In the genomic region with DNA sequence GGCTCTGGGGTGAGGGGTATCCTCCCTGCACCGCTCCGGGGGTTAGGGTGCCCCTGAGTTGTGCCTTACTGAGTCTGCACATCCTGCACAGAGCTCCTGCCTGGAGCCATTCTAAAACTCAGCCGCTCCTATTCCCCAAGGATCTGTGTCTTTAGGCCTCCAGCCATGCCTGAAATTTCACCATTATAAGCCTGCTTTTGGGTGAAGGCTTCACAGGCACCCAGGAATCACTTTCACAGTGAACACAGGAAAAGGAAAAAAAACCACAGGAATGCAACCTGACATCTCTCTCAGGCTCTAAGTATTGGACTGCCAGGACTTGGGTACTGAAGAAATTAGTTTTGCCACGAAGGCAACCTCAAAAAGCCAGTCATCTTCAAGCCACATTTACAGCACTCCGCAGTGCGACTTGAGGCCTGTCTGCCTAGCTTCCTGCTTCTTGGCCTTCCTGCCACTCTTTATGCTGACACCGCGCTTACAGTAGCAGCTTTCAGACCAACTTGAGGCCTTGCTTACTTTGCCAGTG, we compare ENCODE assay signal across 8 cellular contexts. TPM values are rescaled to one million over a fixed set of nuclear protein-coding genes. Genes with fewer than 3 reads are reported as not detected.
DNase-seq lines count a peak whose midpoint lies in the region; ATAC-seq and TF ChIP-seq lines count a peak whose summit lies in the region.

No MANE protein-coding gene starts in this region.

- H3K4me1 ChIP-seq in A673 (ENCODE audit: insufficient read depth, low read length, poor library complexity, severe bottlenecking) (no peaks in the 10 kb centered on the region), GM23248 (ENCODE audit: insufficient read depth) (peaks cover 31% of the 10 kb centered on the region), SJCRH30 (peaks cover 11% of the 10 kb centered on the region; the same call in 1 of the 2 replicates), neuronal stem cell (ENCODE audit: control insufficient read depth in 2 of 2, insufficient read depth in 1 of 2, low read depth in 1 of 2, low read length in 2 of 2) (peaks cover 6 to 15% of the 10 kb centered on the region in 2 donors)

- peak overlapping the region; percentile 67 for H3K27ac Mint-ChIP-seq in activated naive CD8-positive, alpha-beta T cell treated with anti-CD3 and anti-CD28 coated beads, Interleukin-2, amount 50 U/mL, for 24 hours
- peak overlapping the region; percentile 59 for H3K27ac Mint-ChIP-seq in stimulated activated naive B cell treated with anti-CD40 and anti-IgM and Interleukin-4, amounts not matched to agents 10 μg/mL and 1 μg/mL and 100 μg/mL, for 72 hours

- H3K36me3 ChIP-seq in A673 (ENCODE audit: insufficient read depth, low read length, poor library complexity, severe bottlenecking) (no peaks in the 10 kb centered on the region), GM23248 (ENCODE audit: low read depth) (0 out of 2 replicates have a peak, but pooled peaks cover 4% of the 10 kb centered on the region), SJCRH30 (no peaks in the 10 kb centered on the region), neuronal stem cell (replicated peaks in 1 of 2; ENCODE audit: control insufficient read depth in 2 of 2, insufficient read depth in 2 of 2, low read length in 2 of 2) (peaks cover 0 to 18% of the 10 kb centered on the region in 2 donors)

- intact Hi-C loops in A673 (cut with micrococcal nuclease; ENCODE audit: unreplicated experiment), result no loop called here

- no peak overlapping the region for H3K4ac ChIP-seq in neuronal stem cell (ENCODE audit: low read length)

- POLR2A ChIA-PET in A673 (lab: Charles Lee; ENCODE audit: low non-redundant PET), result no interaction called here

- H3K9me3 ChIP-seq in A673 (ENCODE audit: low read depth, low read length, poor library complexity, severe bottlenecking) (peaks cover 2% of the 10 kb centered on the region), GM23248 (ENCODE audit: low read depth) (no peaks in the 10 kb centered on the region), SJCRH30 (replicated peaks) (no peaks in the 10 kb centered on the region), neuronal stem cell (replicated peaks in 1 of 2; ENCODE audit: control insufficient read depth in 2 of 2, insufficient read depth in 1 of 2, low read depth in 1 of 2, low read length in 2 of 2) (no peaks in the 10 kb centered on the region)

- H2BK12ac ChIP-seq in neuronal stem cell (ENCODE audit: low read length), result no peak overlapping the region

- H3K79me2 ChIP-seq in GM23248 (ENCODE audit: insufficient read depth), result peaks cover 77% of the 10 kb centered on the region

- H3K27me3 ChIP-seq in A673 (replicated peaks; ENCODE audit: insufficient read depth, low read depth, low read length, poor library complexity), result no peaks in the 10 kb centered on the region
- H3K27me3 ChIP-seq in GM23248 (replicated peaks; ENCODE audit: insufficient read depth), result no peaks in the 10 kb centered on the region
- no peaks in the 10 kb centered on the region for H3K27me3 ChIP-seq in SJCRH30
- no peaks in the 10 kb centered on the region for H3K27me3 ChIP-seq in neuronal stem cell (ENCODE audit: control insufficient read depth in 3 of 3, insufficient read depth in 3 of 3, low read depth in 1 of 3, low read length in 3 of 3)

- peaks cover 19% of the 10 kb centered on the region for H3K36me3 Mint-ChIP-seq in activated naive CD8-positive, alpha-beta T cell treated with anti-CD3 and anti-CD28 coated beads, Interleukin-2, amount 50 U/mL, for 24 hours (ENCODE audit: low read depth)
- peaks cover 13 to 29% of the 10 kb centered on the region in 2 donors for H3K36me3 Mint-ChIP-seq in stimulated activated naive B cell treated with anti-CD40 and anti-IgM and Interleukin-4, amounts not matched to agents 10 μg/mL and 1 μg/mL and 100 μg/mL, for 72 hours

- no peak overlapping the region for H3K4me3 Mint-ChIP-seq in activated naive CD8-positive, alpha-beta T cell treated with anti-CD3 and anti-CD28 coated beads, Interleukin-2, amount 50 U/mL, for 24 hours
- no peak overlapping the region for H3K4me3 Mint-ChIP-seq in stimulated activated naive B cell treated with anti-CD40 and anti-IgM and Interleukin-4, amounts not matched to agents 10 μg/mL and 1 μg/mL and 100 μg/mL, for 72 hours

- H2BK15ac ChIP-seq in neuronal stem cell (ENCODE audit: low read length), result no peak overlapping the region

- peaks cover 51% of the 10 kb centered on the region for H3F3A ChIP-seq in GM23248 (ENCODE audit: insufficient read depth)

- WGBS in GM23248 (ENCODE audit: low coverage in 1 of 2, low lambda C conversion rate in 2 of 2, missing lambda C conversion rate in 2 of 2), 2 experiments, result 32 to 34% methylated on average over 8 of the region's 8 CpGs
- no CpG with 5 or more reads among the region's 8 CpGs for WGBS in neuronal stem cell (ENCODE audit: extremely low coverage in 2 of 2, insufficient read length in 2 of 2, insufficient replicate concordance in 1 of 2), 2 donors

- BruUV-seq in A673 (replicated peaks; lab: Mats Ljungman, UMichigan), result no TSS peak

- H3K4me2 ChIP-seq in GM23248 (ENCODE audit: unreplicated experiment) (peak overlapping the region; percentile 62), neuronal stem cell (ENCODE audit: insufficient read depth, low read length, poor library complexity, severe bottlenecking) (no peak overlapping the region)

- DNase-seq in A673 (ENCODE audit: low spot score), result peak; percentile 36
- DNase-seq in GM23248, result peak; percentile 90
- peak; percentile 47 to 68 for DNase-seq in SJCRH30
- peak; percentile 34 for DNase-seq in activated naive CD8-positive, alpha-beta T cell treated with anti-CD3 and anti-CD28 coated beads, Interleukin-2, amount 50 U/mL, for 24 hours
- DNase-seq in left lobe of liver (ENCODE audit: low spot score), result no peak
- DNase-seq in stimulated activated naive B cell treated with anti-CD40 and anti-IgM and Interleukin-4, amounts not matched to agents 10 μg/mL and 1 μg/mL and 100 μg/mL, for 72 hours, result no peak
- no peak for DNase-seq in neuronal stem cell (ENCODE audit: low spot score)
- DNase-seq in cortex of kidney (lab: John Stamatoyannopoulos, UW), result no peak

- no peak overlapping the region for H3K18ac ChIP-seq in neuronal stem cell (ENCODE audit: low read length)

- H3K79me1 ChIP-seq in neuronal stem cell (ENCODE audit: low read depth, low read length), result no peaks in the 10 kb centered on the region

- H3K14ac ChIP-seq in neuronal stem cell (ENCODE audit: low read length), result no peak overlapping the region

- H3K27ac ChIP-seq in A673 (ENCODE audit: low read depth, low read length, poor library complexity, severe bottlenecking) (no peak overlapping the region), GM23248 (peak overlapping the region; percentile 93), SJCRH30 (peak overlapping the region; percentile 48), neuronal stem cell (replicated peaks; ENCODE audit: low read length) (no peak overlapping the region)

- no peaks in the 10 kb centered on the region for H4K20me1 ChIP-seq in GM23248 (ENCODE audit: insufficient read depth)

- in situ Hi-C loops in GM23248 (cut with MboI), result no loop called here

- CTCF ChIA-PET in A673 (lab: Charles Lee), result no interaction called here

- peak overlapping the region; percentile 16 for H2AFZ ChIP-seq in GM23248
- no peak overlapping the region for H2AFZ ChIP-seq in neuronal stem cell (ENCODE audit: low read length)

- H2BK120ac ChIP-seq in neuronal stem cell (ENCODE audit: low read depth, low read length), result no peak overlapping the region

- H3K9me3 Mint-ChIP-seq in activated naive CD8-positive, alpha-beta T cell treated with anti-CD3 and anti-CD28 coated beads, Interleukin-2, amount 50 U/mL, for 24 hours, result peaks cover 3% of the 10 kb centered on the region
- peaks cover 0 to 2% of the 10 kb centered on the region in 2 donors for H3K9me3 Mint-ChIP-seq in stimulated activated naive B cell treated with anti-CD40 and anti-IgM and Interleukin-4, amounts not matched to agents 10 μg/mL and 1 μg/mL and 100 μg/mL, for 72 hours

- ATAC-seq in activated naive CD8-positive, alpha-beta T cell treated with anti-CD3 and anti-CD28 coated beads, Interleukin-2, amount 50 U/mL, for 24 hours, result peak; percentile 87
- ATAC-seq in left lobe of liver, result peak; percentile 66
- peak; percentile 72 to 79 for ATAC-seq in stimulated activated naive B cell treated with anti-CD40 and anti-IgM and Interleukin-4, amounts not matched to agents 10 μg/mL and 1 μg/mL and 100 μg/mL, for 72 hours (replicated peaks)

- no peak overlapping the region for H4K8ac ChIP-seq in neuronal stem cell (ENCODE audit: low read depth, low read length)

- no peak overlapping the region for H2AK5ac ChIP-seq in neuronal stem cell (ENCODE audit: low read depth, low read length)

- H3K9me2 ChIP-seq in GM23248 (ENCODE audit: insufficient read depth), result no peaks in the 10 kb centered on the region

- no peak for TF ChIP-seq CTCF in A673 (conservative IDR thresholded peaks at IDR 0.05; ENCODE audit: low read depth, low read length)

- H3K4me1 Mint-ChIP-seq in activated naive CD8-positive, alpha-beta T cell treated with anti-CD3 and anti-CD28 coated beads, Interleukin-2, amount 50 U/mL, for 24 hours, result peaks cover 43% of the 10 kb centered on the region
- H3K4me1 Mint-ChIP-seq in stimulated activated naive B cell treated with anti-CD40 and anti-IgM and Interleukin-4, amounts not matched to agents 10 μg/mL and 1 μg/mL and 100 μg/mL, for 72 hours, result peaks cover 21 to 42% of the 10 kb centered on the region in 2 donors

- H3K9ac ChIP-seq in GM23248 (peak overlapping the region; percentile 75), neuronal stem cell (ENCODE audit: low read depth, low read length, poor library complexity) (no peak overlapping the region)

- no peaks in the 10 kb centered on the region for H3K27me3 Mint-ChIP-seq in activated naive CD8-positive, alpha-beta T cell treated with anti-CD3 and anti-CD28 coated beads, Interleukin-2, amount 50 U/mL, for 24 hours
- H3K27me3 Mint-ChIP-seq in stimulated activated naive B cell treated with anti-CD40 and anti-IgM and Interleukin-4, amounts not matched to agents 10 μg/mL and 1 μg/mL and 100 μg/mL, for 72 hours, result no peaks in the 10 kb centered on the region

- H3K4me3 ChIP-seq in A673 (ENCODE audit: low read depth, low read length, poor library complexity, severe bottlenecking) (no peak overlapping the region), GM23248 (0 out of 2 replicates have a peak overlapping the region, but pooled peaks have one; percentile 0), SJCRH30 (no peak overlapping the region), neuronal stem cell (ENCODE audit: low read length in 2 of 2) (no peak overlapping the region)

- no peak overlapping the region for H2BK5ac ChIP-seq in neuronal stem cell (ENCODE audit: low read length)

- H3K23ac ChIP-seq in neuronal stem cell (ENCODE audit: low read depth, low read length, poor library complexity), result no peak overlapping the region

- H4K91ac ChIP-seq in neuronal stem cell (ENCODE audit: low read depth, low read length, poor library complexity), result no peak overlapping the region

RNA-seq across cellular contexts. Expression of a gene that starts 30.9 kb away (rescaled TPM):
- 17.9 and 18.0 TPM in 2 replicates for total RNA-seq in A673 (2021)
- 65.4 and 67.9 TPM in 2 replicates for total RNA-seq in GM23248 (2014; rRNA removed; shearing (Covaris generic))
- polyA plus RNA-seq in GM23248 (2016; fragmentation: Nextera tagmentation; extraction: Ambion mirVana), result 23.3 and 28.2 TPM in 2 replicates
- 18.1 and 18.6 TPM in 2 replicates for total RNA-seq in SJCRH30 (2014; rRNA removed; shearing (Covaris generic))
- total RNA-seq in left lobe of liver, result 7.8 TPM
- 12.7 TPM for polyA plus RNA-seq in neuronal stem cell (2013, experiment 1 of 2)
- 11.1 TPM for polyA plus RNA-seq in neuronal stem cell (2013, experiment 2 of 2)

Comparison
In these comparisons a context has a peak if more than half of its experiments do, and no peak if none do; other contexts are left out.
1. DNase-seq: peak in A673 (single experiment), GM23248 (single experiment), SJCRH30 (2 of 2) and activated naive CD8-positive, alpha-beta T cell treated with anti-CD3 and anti-CD28 coated beads, Interleukin-2, amount 50 U/mL, for 24 hours (single experiment); none in left lobe of liver (single experiment), stimulated activated naive B cell treated with anti-CD40 and anti-IgM and Interleukin-4, amounts not matched to agents 10 μg/mL and 1 μg/mL and 100 μg/mL, for 72 hours (single experiment), neuronal stem cell (single experiment) and cortex of kidney (single experiment).
2. H3K27ac ChIP-seq: peak in GM23248 (single experiment) and SJCRH30 (single experiment); none in A673 (single experiment) and neuronal stem cell (single experiment).
3. Peak in every context shown above with its lines, with median percentiles within 50 percentile points of each other: ATAC-seq.